Comparison of ENCODE assay signal across 10 cellular contexts in the genomic region with DNA sequence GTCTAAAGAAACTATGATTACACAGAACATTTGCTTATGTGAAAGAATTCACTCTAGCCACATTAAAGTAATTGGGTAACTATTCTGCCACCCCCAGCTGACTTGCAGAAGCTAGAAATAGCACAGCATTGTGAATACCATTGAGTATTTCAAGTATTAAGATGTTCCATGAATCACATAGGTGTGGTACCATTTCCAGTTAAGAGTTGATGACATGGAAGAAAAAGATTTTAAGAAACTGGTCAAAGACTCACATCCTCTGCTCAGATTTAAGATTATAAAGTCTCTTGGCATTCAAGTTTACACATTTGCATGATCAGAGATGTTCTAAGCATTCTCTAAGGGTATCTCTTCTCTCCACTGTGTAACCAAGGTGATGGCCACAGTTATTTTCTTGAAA.
DNase-seq lines count a peak whose midpoint lies in the region; ATAC-seq and TF ChIP-seq lines count a peak whose summit lies in the region.
"Had no signal": no experiment of that assay in that cellular context is flagged by ENCODE, and none has a peak within 500 bp of the region (broad histone marks: within the 10 kb centered on the region; RNA-seq: fewer than 3 reads in every experiment).

No MANE protein-coding gene starts in this region.

- no peak for DNase-seq in activated CD4-positive, CD25-positive, alpha-beta regulatory T cell treated with anti-CD3 and anti-CD28 coated beads, Interleukin-2, amount 50 U/mL, for 72 hours
- DNase-seq in IMR-90 (peak; percentile 82), cardiac fibroblast (ENCODE audit: low read depth in 2 of 2) (peak; percentile 82 to 97), omental fat pad (ENCODE audit: low spot score) (no peak), NCI-H2227 treated with DMSO at 0.1 percent for 48 hours (lab: John Stamatoyannopoulos, UW) (no peak), SKM-1 treated with dmso at 0.1 percent for 144 hours (lab: John Stamatoyannopoulos, UW; ENCODE audit: unreplicated experiment) (no peak), NK-92 (lab: John Stamatoyannopoulos, UW; ENCODE audit: unreplicated experiment) (no peak)
- DNase-seq: activated effector memory CD4-positive, alpha-beta T cell treated with anti-CD3 and anti-CD28 coated beads, Interleukin-2, amount 50 U/mL, for 16 hours; T1000 had no signal

- no peak overlapping the region for H4K5ac ChIP-seq in IMR-90 (ENCODE audit: low read depth, low read length)

- H2BK5ac ChIP-seq in IMR-90 (ENCODE audit: low read depth, low read length, poor library complexity, severe bottlenecking), result peak overlapping the region; percentile 14

- H3K36me3 ChIP-seq in IMR-90 (ENCODE audit: control insufficient read depth, insufficient read depth, low read length), result peaks cover 6% of the 10 kb centered on the region

- CTCF ChIA-PET in IMR-90 (lab: Yijun Ruan, JAX), result no interaction called here

- intact Hi-C loops in IMR-90 (cut with micrococcal nuclease), result no loop called here

- H3K14ac ChIP-seq in IMR-90 (replicated peaks; ENCODE audit: low read depth, low read length), result no peak overlapping the region

- H3K4ac ChIP-seq in IMR-90 (ENCODE audit: low read depth, low read length), result no peak overlapping the region

- H4K20me1 ChIP-seq in IMR-90 (ENCODE audit: insufficient read depth, low read length), result no peaks in the 10 kb centered on the region

- H3K9ac ChIP-seq in IMR-90 (ENCODE audit: low read depth, low read length), result no peak overlapping the region

- no peak overlapping the region for H4K8ac ChIP-seq in IMR-90 (ENCODE audit: low read depth in 2 of 2, low read length in 2 of 2)

- no peak overlapping the region for H4K91ac ChIP-seq in IMR-90 (ENCODE audit: insufficient read depth, low read depth, low read length)

- ATAC-seq in activated CD4-positive, CD25-positive, alpha-beta regulatory T cell treated with anti-CD3 and anti-CD28 coated beads, Interleukin-2, amount 50 U/mL, for 24 hours, result peak; percentile 83 to 88
- ATAC-seq in IMR-90 (ENCODE audit: low read depth) (peak; percentile 45), omental fat pad (ENCODE audit: low FRiP score) (peak; percentile 55)

- H3K18ac ChIP-seq in IMR-90 (ENCODE audit: low read depth, low read length), result no peak overlapping the region

- TF ChIP-seq POLR2A in IMR-90 (IDR thresholded peaks at IDR 0.05; ENCODE audit: low read depth, low read length), result no peak

- TF ChIP-seq RAD21 in IMR-90 (IDR thresholded peaks at IDR 0.05; ENCODE audit: low read length), result no peak

- no peak overlapping the region for H2AFZ ChIP-seq in IMR-90 (replicated peaks; ENCODE audit: low read length, poor library complexity)

- no peak overlapping the region for H2BK15ac ChIP-seq in IMR-90 (ENCODE audit: low read depth, low read length)

- peaks cover 2% of the 10 kb centered on the region; the same call in 1 of the 2 replicates for H3K4me1 ChIP-seq in IMR-90 (ENCODE audit: control insufficient read depth, insufficient read depth, low read length)

- H3K4me3 ChIP-seq in IMR-90 (ENCODE audit: insufficient read depth, low read depth, low read length) (no peak overlapping the region), cardiac fibroblast (replicated peaks in 1 of 2; ENCODE audit: low read depth in 2 of 2, low read length in 2 of 2) (no peak overlapping the region)

- H2AK9ac ChIP-seq in IMR-90 (replicated peaks; ENCODE audit: low read depth, low read length, poor library complexity), result no peak overlapping the region

- H3K27me3 ChIP-seq in IMR-90 (ENCODE audit: control insufficient read depth, insufficient read depth, low read length), result no peaks in the 10 kb centered on the region

- peaks cover 0 to 22% of the 10 kb centered on the region in 2 experiments; a peak in 2 of 4 replicates for H3K79me1 ChIP-seq in IMR-90 (ENCODE audit: low read depth in 1 of 2, low read length in 2 of 2)

- dilution Hi-C loops in IMR-90 (cut with HindIII; ENCODE audit: low sequenced_read_pairs, unreplicated experiment), result no loop called here

- H3K27ac ChIP-seq in IMR-90 (ENCODE audit: insufficient read depth, low read length), result no peak overlapping the region

- no peak overlapping the region for H3K56ac ChIP-seq in IMR-90 (ENCODE audit: extremely low read depth, insufficient read depth, low read length)

- H2AK5ac ChIP-seq in IMR-90 (ENCODE audit: low read depth, low read length), result no peak overlapping the region

- no peak for TF ChIP-seq CTCF in IMR-90 (conservative IDR thresholded peaks at IDR 0.05; ENCODE audit: low read depth, low read length)
- no peak for TF ChIP-seq CTCF in cardiac fibroblast (IDR thresholded peaks at IDR 0.05; ENCODE audit: low read depth, low read length)
- no peak for TF ChIP-seq CTCF in omental fat pad (IDR thresholded peaks at IDR 0.05)

- peak overlapping the region; percentile 19; the same call in 1 of the 2 replicates for H3K4me2 ChIP-seq in IMR-90 (ENCODE audit: low read depth, low read length)

- in situ Hi-C loops in IMR-90 (cut with MboI; ENCODE audit: low sequenced_read_pairs), result no loop called here

- H2BK20ac ChIP-seq in IMR-90 (ENCODE audit: low read depth, low read length), result no peak overlapping the region

- no peak overlapping the region for H2BK120ac ChIP-seq in IMR-90 (ENCODE audit: low read depth, low read length)

- H3K9me3 ChIP-seq in IMR-90 (ENCODE audit: control insufficient read depth, insufficient read depth, low read length), result peaks cover 8% of the 10 kb centered on the region

- no peak overlapping the region for H3K23ac ChIP-seq in IMR-90 (ENCODE audit: low read depth, low read length)

- no peaks in the 10 kb centered on the region; the same call in 1 of the 2 replicates for H3K9me1 ChIP-seq in IMR-90 (ENCODE audit: insufficient read depth, low read length)

- POLR2A ChIA-PET in IMR-90 (lab: Charles Lee; ENCODE audit: unreplicated experiment), result no interaction called here

- no TSS peak for BruUV-seq in IMR-90 (replicated peaks; lab: Mats Ljungman, UMichigan)

TF ChIP-seq in IMR-90, 13 proteins besides CTCF, POLR2A, EP300 and RAD21:
- TF ChIP-seq MAFK (IDR thresholded peaks at IDR 0.05; ENCODE audit: low read depth, low read length), result peak; percentile 52; the same call in 1 of the 2 replicates
- TF ChIP-seq RCOR1 (IDR thresholded peaks at IDR 0.05; ENCODE audit: insufficient replicate concordance, low read length), result no peak
- no peak for TF ChIP-seq CHD1 (IDR thresholded peaks at IDR 0.05; ENCODE audit: low read depth, low read length)
- no peak for TF ChIP-seq BHLHE40 (IDR thresholded peaks at IDR 0.05; ENCODE audit: low read depth, low read length)
- peak; percentile 76 for TF ChIP-seq CEBPB (IDR thresholded peaks at IDR 0.05; ENCODE audit: low read depth, low read length)
- TF ChIP-seq RFX5 (IDR thresholded peaks at IDR 0.05; ENCODE audit: low read depth, low read length), result no peak
- TF ChIP-seq, protein P1, sequence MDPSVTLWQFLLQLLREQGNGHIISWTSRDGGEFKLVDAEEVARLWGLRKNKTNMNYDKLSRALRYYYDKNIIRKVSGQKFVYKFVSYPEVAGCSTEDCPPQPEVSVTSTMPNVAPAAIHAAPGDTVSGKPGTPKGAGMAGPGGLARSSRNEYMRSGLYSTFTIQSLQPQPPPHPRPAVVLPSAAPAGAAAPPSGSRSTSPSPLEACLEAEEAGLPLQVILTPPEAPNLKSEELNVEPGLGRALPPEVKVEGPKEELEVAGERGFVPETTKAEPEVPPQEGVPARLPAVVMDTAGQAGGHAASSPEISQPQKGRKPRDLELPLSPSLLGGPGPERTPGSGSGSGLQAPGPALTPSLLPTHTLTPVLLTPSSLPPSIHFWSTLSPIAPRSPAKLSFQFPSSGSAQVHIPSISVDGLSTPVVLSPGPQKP (IDR thresholded peaks at IDR 0.05; ENCODE audit: borderline replicate concordance, low read depth, low read length), result no peak
- TF ChIP-seq FOS (IDR thresholded peaks at IDR 0.05; ENCODE audit: low read depth, low read length), result no peak
- TF ChIP-seq SMC3 (IDR thresholded peaks at IDR 0.05; ENCODE audit: low read depth, low read length), result no peak
- peak; percentile 31; the same call in 1 of the 2 replicates for TF ChIP-seq NFE2L2 (IDR thresholded peaks at IDR 0.05; ENCODE audit: low read depth, low read length)
- TF ChIP-seq MXI1 (IDR thresholded peaks at IDR 0.05; ENCODE audit: borderline replicate concordance, low read depth, low read length), result no peak
- TF ChIP-seq, protein P2, sequence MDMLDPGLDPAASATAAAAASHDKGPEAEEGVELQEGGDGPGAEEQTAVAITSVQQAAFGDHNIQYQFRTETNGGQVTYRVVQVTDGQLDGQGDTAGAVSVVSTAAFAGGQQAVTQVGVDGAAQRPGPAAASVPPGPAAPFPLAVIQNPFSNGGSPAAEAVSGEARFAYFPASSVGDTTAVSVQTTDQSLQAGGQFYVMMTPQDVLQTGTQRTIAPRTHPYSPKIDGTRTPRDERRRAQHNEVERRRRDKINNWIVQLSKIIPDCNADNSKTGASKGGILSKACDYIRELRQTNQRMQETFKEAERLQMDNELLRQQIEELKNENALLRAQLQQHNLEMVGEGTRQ (IDR thresholded peaks at IDR 0.05; ENCODE audit: low read depth, low read length), result no peak
- TF ChIP-seq MAZ (IDR thresholded peaks at IDR 0.05; ENCODE audit: borderline replicate concordance, low read depth, low read length), result no peak
TF ChIP-seq in IMR-90: peak in this region for 3.

Comparison
In these comparisons a context has a peak if more than half of its experiments do, and no peak if none do; other contexts are left out.
1. DNase-seq: peak in IMR-90 (single experiment) and cardiac fibroblast (2 of 2); none in activated CD4-positive, CD25-positive, alpha-beta regulatory T cell treated with anti-CD3 and anti-CD28 coated beads, Interleukin-2, amount 50 U/mL, for 72 hours (single experiment), omental fat pad (single experiment), NCI-H2227 treated with DMSO at 0.1 percent for 48 hours (single experiment), SKM-1 treated with dmso at 0.1 percent for 144 hours (single experiment) and NK-92 (single experiment).
2. Peak in every context shown above with its lines, with median percentiles within 50 percentile points of each other: ATAC-seq.